32 cellular contexts compared by ENCODE assay signal in the genomic region with DNA sequence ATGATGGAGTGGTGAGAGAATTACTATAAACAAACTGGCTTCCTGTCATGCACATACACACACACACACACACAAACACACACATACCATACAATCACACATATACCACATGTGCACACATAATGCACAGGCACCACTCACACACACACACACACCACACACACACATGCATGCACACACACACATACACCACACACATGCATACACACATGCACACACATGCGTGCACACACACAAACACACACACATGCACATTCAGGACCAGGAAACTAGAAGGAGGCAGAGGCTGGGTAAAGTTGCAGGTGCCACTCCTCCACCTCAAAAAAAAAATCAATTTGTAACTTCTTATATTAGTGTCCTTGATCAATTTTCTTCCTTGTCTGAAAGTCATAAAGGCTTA.
"Had no signal": no experiment of that assay in that cellular context is flagged by ENCODE, and none has a peak within 500 bp of the region (broad histone marks: within the 10 kb centered on the region; RNA-seq: fewer than 3 reads in every experiment).

No MANE protein-coding gene starts in this region.

- H3K9me3 ChIP-seq: adrenal gland, body of pancreas, breast epithelium, colonic mucosa, gastrocnemius medialis, heart left ventricle had no signal

- ATAC-seq: activated CD4-positive, alpha-beta T cell treated with anti-CD3 and anti-CD28 coated beads for 36 hours; activated CD8-positive, alpha-beta memory T cell treated with anti-CD3 and anti-CD28 coated beads, Interleukin-2, amount 10 ng/mL, durations not matched to agents 7 days and 5 days; activated CD8-positive, alpha-beta T cell treated with anti-CD3 and anti-CD28 coated beads, Interleukin-2, amount 10 ng/mL, durations not matched to agents 7 days and 5 days; activated naive CD8-positive, alpha-beta T cell treated with anti-CD3 and anti-CD28 coated beads, Interleukin-2, amount 50 U/mL, for 24 hours; body of pancreas; foreskin keratinocyte; gastrocnemius medialis; heart left ventricle had no signal

- DNase-seq: activated CD4-positive, alpha-beta memory T cell treated with anti-CD3 and anti-CD28 coated beads for 36 hours; activated CD4-positive, alpha-beta T cell treated with anti-CD3 and anti-CD28 coated beads for 36 hours; activated CD4-positive, alpha-beta T cell treated with anti-CD3 and anti-CD28 coated beads, Interleukin-2, amount 10 ng/mL, durations not matched to agents 24 days and 14 days; activated CD4-positive, CD25-positive, alpha-beta regulatory T cell; activated CD4-positive, CD25-positive, alpha-beta regulatory T cell treated with anti-CD3 and anti-CD28 coated beads, Interleukin-2, amount 50 U/mL, for 72 hours; activated CD8-positive, alpha-beta memory T cell treated with anti-CD3 and anti-CD28 coated beads, Interleukin-2, amount 10 ng/mL, durations not matched to agents 7 days and 5 days; activated CD8-positive, alpha-beta memory T cell treated with anti-CD3 and anti-CD28 coated beads, Interleukin-2, amount 50 U/mL, for 4 hours; activated CD8-positive, alpha-beta T cell treated with anti-CD3 and anti-CD28 coated beads, Interleukin-2, amount 10 ng/mL, durations not matched to agents 7 days and 5 days; activated effector memory CD4-positive, alpha-beta T cell treated with anti-CD3 and anti-CD28 coated beads, Interleukin-2, amount 50 U/mL, for 16 hours; activated naive CD4-positive, alpha-beta T cell treated with anti-CD3 and anti-CD28 coated beads for 36 hours; activated naive CD8-positive, alpha-beta T cell treated with anti-CD3 and anti-CD28 coated beads for 36 hours; activated naive CD8-positive, alpha-beta T cell treated with anti-CD3 and anti-CD28 coated beads, Interleukin-2, amount 50 U/mL, for 24 hours; activated T-cell treated with anti-CD3 and anti-CD28 coated beads, Interleukin-2, amount 50 U/mL, for 1 hour; activated T-cell treated with anti-CD3 and anti-CD28 coated beads, Interleukin-2, amount 50 U/mL, for 48 hours; adrenal gland; amygdala; aorta; body of pancreas; central memory CD4-positive, alpha-beta T cell; cerebellar nuclear complex; colonic mucosa; effector CD8-positive, alpha-beta T cell; foreskin keratinocyte; gastrocnemius medialis; glutamatergic neuron; heart left ventricle; T-helper 9 cell had no signal

- H3K27me3 ChIP-seq: adrenal gland, body of pancreas, breast epithelium, cardiac muscle cell, colonic mucosa, gastrocnemius medialis, heart left ventricle had no signal

- H3K36me3 ChIP-seq: adrenal gland, breast epithelium, cardiac muscle cell, colonic mucosa, gastrocnemius medialis, heart left ventricle had no signal

- H3K4me3 ChIP-seq: adrenal gland, body of pancreas, breast epithelium, cardiac muscle cell, colonic mucosa, gastrocnemius medialis, heart left ventricle had no signal

- FAIRE-seq: endometrium, endothelial cell of umbilical vein had no signal

- H3K27ac ChIP-seq: body of pancreas, breast epithelium, colonic mucosa, epithelial cell of prostate, foreskin keratinocyte, gastrocnemius medialis, heart left ventricle had no signal

- H3K4me1 ChIP-seq: body of pancreas, breast epithelium, colonic mucosa, foreskin keratinocyte, gastrocnemius medialis, heart left ventricle had no signal
